ENCODE assay signal across 18 cellular contexts in the genomic region with DNA sequence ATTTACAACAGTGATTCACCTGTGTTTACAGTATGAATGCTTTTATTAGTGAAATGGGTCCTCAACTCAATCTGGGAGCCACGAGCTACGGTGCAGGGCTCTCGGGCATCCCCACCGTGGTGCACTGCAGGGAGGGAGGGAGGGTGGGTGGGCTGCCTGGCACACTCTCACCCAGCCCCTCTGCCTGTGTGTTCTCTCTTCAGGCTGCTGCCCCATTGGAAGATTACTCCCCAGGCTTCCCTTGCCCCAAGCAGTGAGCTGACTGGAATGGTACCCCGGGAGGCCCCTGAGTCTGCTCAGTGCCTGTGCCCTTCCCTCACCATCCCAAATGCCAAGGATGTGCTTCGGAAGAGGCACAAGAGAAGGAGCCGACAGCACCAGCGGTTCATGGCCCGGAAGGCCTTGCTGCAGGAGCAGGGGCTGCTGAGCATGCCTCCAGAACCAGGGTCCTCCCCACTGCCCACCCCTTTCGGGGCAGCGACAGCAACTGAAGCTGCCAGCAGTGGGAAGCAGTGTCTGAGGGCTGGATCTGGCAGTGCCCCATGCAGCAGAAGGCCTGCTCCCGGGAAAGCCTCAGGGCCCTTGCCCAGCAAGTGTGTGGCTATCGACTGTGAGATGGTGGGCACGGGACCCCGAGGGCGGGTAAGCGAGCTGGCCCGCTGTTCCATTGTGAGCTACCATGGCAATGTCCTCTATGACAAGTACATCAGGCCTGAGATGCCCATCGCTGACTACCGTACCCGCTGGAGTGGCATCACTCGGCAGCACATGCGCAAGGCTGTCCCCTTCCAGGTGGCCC. TPM values are rescaled to one million over a fixed set of nuclear protein-coding genes. Genes with fewer than 3 reads are reported as not detected.
A peak's percentile ranks its signal among the peaks of the same experiment; 100 is the strongest.
DNase-seq lines count a peak whose midpoint lies in the region; ATAC-seq and TF ChIP-seq lines count a peak whose summit lies in the region.
"Had no signal": no experiment of that assay in that cellular context is flagged by ENCODE, and none has a peak within 500 bp of the region (broad histone marks: within the 10 kb centered on the region; RNA-seq: fewer than 3 reads in every experiment).

No MANE protein-coding gene starts in this region.

- H3K4me3 ChIP-seq in OCI-LY7 (ENCODE audit: low read depth, low read length, poor library complexity, severe bottlenecking): no peak overlapping the region
- no peak overlapping the region for H3K4me3 ChIP-seq in stomach
- H3K4me3 ChIP-seq: lung, smooth muscle cell, thyroid gland had no signal

- no peaks in the 10 kb centered on the region for H3K27me3 Mint-ChIP-seq in effector memory CD8-positive, alpha-beta T cell

- H4K20me1 ChIP-seq in OCI-LY7 (ENCODE audit: insufficient read depth, low read length): peaks cover 63% of the 10 kb centered on the region

- WGBS in stomach, 5 donors: 91 to 94% (median 91%) methylated on average over 17 to 23 of the region's 23 CpGs

- peak overlapping the region; percentile 58 for H3K4me2 ChIP-seq in OCI-LY7 (ENCODE audit: low read length)
- H3K4me2 ChIP-seq: smooth muscle cell had no signal

- BruUV-seq in OCI-LY7 (replicated peaks; lab: Mats Ljungman, UMichigan): no TSS peak

- H3K9me3 Mint-ChIP-seq in effector memory CD8-positive, alpha-beta T cell: no peaks in the 10 kb centered on the region

- peak; percentile 53 for DNase-seq in activated CD8-positive, alpha-beta memory T cell treated with anti-CD3 and anti-CD28 coated beads, Interleukin-2, amount 50 U/mL, for 48 hours
- no peak for DNase-seq in activated CD8-positive, alpha-beta memory T cell treated with anti-CD3 and anti-CD28 coated beads for 24 hours
- DNase-seq in OCI-LY7 (ENCODE audit: low spot score): no peak
- no peak for DNase-seq in effector memory CD8-positive, alpha-beta T cell
- no peak for DNase-seq in stomach
- no peak for DNase-seq in putamen (ENCODE audit: low spot score)
- DNase-seq in SK-N-DZ (ENCODE audit: low spot score): no peak
- no peak for DNase-seq in hepatic stellate cell (ENCODE audit: low spot score)
- DNase-seq: ACHN; activated CD4-positive, alpha-beta T cell treated with anti-CD3 and anti-CD28 coated beads, Interleukin-2, amount 50 U/mL, for 4 hours; DMS153; KG1; NCI-H2081 treated with DMSO at 0.1 percent for 48 hours; NK-92 treated with Interleukin-12 subunit alpha and Interleukin-12 subunit beta, amount 100 ng/mL, for 24 hours; occipital lobe; thyroid gland had no signal

- no peak overlapping the region for H3K4me3 Mint-ChIP-seq in effector memory CD8-positive, alpha-beta T cell

- H3K4me1 Mint-ChIP-seq in effector memory CD8-positive, alpha-beta T cell (ENCODE audit: low read depth in 2 of 2): peaks cover 66 to 74% of the 10 kb centered on the region in 2 donors

- peak overlapping the region; percentile 95 to 98 for H3K27ac Mint-ChIP-seq in effector memory CD8-positive, alpha-beta T cell

- H2AFZ ChIP-seq in OCI-LY7 (ENCODE audit: low read length): no peak overlapping the region

- CTCF ChIA-PET in OCI-LY7 (lab: Charles Lee; ENCODE audit: unreplicated experiment): no interaction called here

- no peak for TF ChIP-seq CTCF in OCI-LY7 (conservative IDR thresholded peaks at IDR 0.05; ENCODE audit: low read length)
- TF ChIP-seq CTCF in stomach (IDR thresholded peaks at IDR 0.05): no peak

- peaks cover 84% of the 10 kb centered on the region for H3K36me3 ChIP-seq in OCI-LY7 (ENCODE audit: insufficient read depth, low read length)
- H3K36me3 ChIP-seq in stomach: peaks cover 23 to 55% (median 51%) of the 10 kb centered on the region in 4 donors

- H3K9me2 ChIP-seq in OCI-LY7 (ENCODE audit: insufficient read depth, low read length): no peaks in the 10 kb centered on the region

- H3K4me1 ChIP-seq in OCI-LY7 (ENCODE audit: insufficient read depth, low read length, poor library complexity, severe bottlenecking) (peaks cover 67% of the 10 kb centered on the region), stomach (peaks cover 28 to 90% (median 61%) of the 10 kb centered on the region in 4 donors)

- TF ChIP-seq POLR2A in stomach (IDR thresholded peaks at IDR 0.05): no peak

- H3K27me3 ChIP-seq in stomach: no peaks in the 10 kb centered on the region
- H3K27me3 ChIP-seq: thyroid gland had no signal

- peaks cover 95% of the 10 kb centered on the region for H3K79me2 ChIP-seq in OCI-LY7 (ENCODE audit: insufficient read depth, low read depth, low read length)

- H3K9me3 ChIP-seq in OCI-LY7 (ENCODE audit: low read length) (no peaks in the 10 kb centered on the region), stomach (no peaks in the 10 kb centered on the region)
- H3K9me3 ChIP-seq: thyroid gland had no signal

- no peak for ATAC-seq in effector memory CD8-positive, alpha-beta T cell (replicated peaks)

- peaks cover 23% of the 10 kb centered on the region for H3K36me3 Mint-ChIP-seq in effector memory CD8-positive, alpha-beta T cell (ENCODE audit: insufficient read depth)

- TF ChIP-seq EP300 in stomach (IDR thresholded peaks at IDR 0.05): no peak

- intact Hi-C loops in OCI-LY7 (cut with micrococcal nuclease; ENCODE audit: unreplicated experiment): loop anchor here (2.0 to 10.0 kb wide), 3 partner anchors 31 to 459 kb away; a partner anchor contains a TSS
- intact Hi-C loops in stomach (cut with DNase I; ENCODE audit: low total_unique reads): no loop called here

- peak overlapping the region; percentile 54 for H3K27ac ChIP-seq in OCI-LY7 (ENCODE audit: low read depth, low read length, poor library complexity, severe bottlenecking)
- H3K27ac ChIP-seq in stomach: peak overlapping the region in 3 of 5 donors; percentile 30 to 93 (median 32)
- H3K27ac ChIP-seq: thyroid gland had no signal

- POLR2A ChIA-PET in OCI-LY7 (lab: Charles Lee): interaction anchor here (0.7 to 1.7 kb wide), 3 partner anchors 10 to 37 kb away, joined by 3 to 8 read pairs (median 6); no protein-coding TSS in a partner anchor

RNA-seq across cellular contexts. Expression of a gene that starts 5.0 kb away (rescaled TPM):
- 55.9 and 66.6 TPM in 2 replicates for total RNA-seq in OCI-LY7 (2014; rRNA removed; shearing (Covaris generic))
- total RNA-seq in OCI-LY7 (2022): 41.7 and 43.1 TPM in 2 replicates
- total RNA-seq in stomach: 10 to 100 TPM in 4 of 5 donors, 1 to 10 TPM in 1; 1.8 to 35.3 (median 19.9) TPM
- polyA plus RNA-seq in stomach: 10 to 100 TPM in 2 of 3 donors, 1 to 10 TPM in 1; 9.6 to 16.1 (median 12.1) TPM
- 54.6 and 62.0 TPM in 2 replicates for polyA plus RNA-seq in SK-N-DZ (2014; cell fraction: cytosol; rRNA removed)
- 58.0 and 62.1 TPM in 2 replicates for polyA plus RNA-seq in SK-N-DZ (2014; cell fraction: nucleus; rRNA removed)

RNA-seq across cellular contexts. Expression of a gene that starts 12.7 kb away (rescaled TPM):
- 345 and 502 TPM in 2 replicates for total RNA-seq in OCI-LY7 (2014; rRNA removed; shearing (Covaris generic))
- total RNA-seq in OCI-LY7 (2022) (244 and 310 TPM in 2 replicates), stomach (100 to 1,000 TPM in 1 of 5 donors, 10 to 100 TPM in 4; 15.6 to 104 (median 65.9) TPM)
- polyA plus RNA-seq in stomach: 100 to 1,000 TPM in 1 of 3 donors, 10 to 100 TPM in 2; 51.9 to 137 (median 81.9) TPM
- polyA plus RNA-seq in SK-N-DZ (2014; cell fraction: cytosol; rRNA removed): 2.3 and 3.0 TPM in 2 replicates
- 1.5 and 5.3 TPM in 2 replicates for polyA plus RNA-seq in SK-N-DZ (2014; cell fraction: nucleus; rRNA removed)
- total RNA-seq: occipital lobe had no signal
